Comparison of ENCODE assay signal across 22 cellular contexts in genomic region chr20:12902992-12903391, GRCh38.
DNase-seq lines count a peak whose midpoint lies in the region; ATAC-seq and TF ChIP-seq lines count a peak whose summit lies in the region.
"Had no signal": no experiment of that assay in that cellular context is flagged by ENCODE, and none has a peak within 500 bp of the region (broad histone marks: within the 10 kb centered on the region; RNA-seq: fewer than 3 reads in every experiment).

No MANE protein-coding gene starts in this region.

- H3K36me3 Mint-ChIP-seq in osteocyte (ENCODE audit: unreplicated experiment) = no peaks in the 10 kb centered on the region
- H3K36me3 Mint-ChIP-seq: CD8-positive, alpha-beta T cell; T-cell had no signal

- intact Hi-C loops in heart right ventricle (cut with DNase I) = no loop called here

- H3K27ac ChIP-seq in heart right ventricle = no peak overlapping the region
- H3K27ac ChIP-seq: RWPE1, SJCRH30 had no signal

- TF ChIP-seq CTCF in heart right ventricle (IDR thresholded peaks at IDR 0.05) (no peak), osteocyte (IDR thresholded peaks at IDR 0.05) (no peak)

- peaks cover 4% of the 10 kb centered on the region for H3K27me3 Mint-ChIP-seq in osteocyte (ENCODE audit: unreplicated experiment)
- H3K27me3 Mint-ChIP-seq: T-cell had no signal

- H3K4me1 Mint-ChIP-seq in osteocyte (ENCODE audit: unreplicated experiment) = no peaks in the 10 kb centered on the region
- H3K4me1 Mint-ChIP-seq: T-cell had no signal

- H3K36me3 ChIP-seq in heart right ventricle = no peaks in the 10 kb centered on the region
- H3K36me3 ChIP-seq: MG63, SJCRH30 had no signal

- no peaks in the 10 kb centered on the region for H3K9me3 Mint-ChIP-seq in osteocyte (ENCODE audit: unreplicated experiment)
- H3K9me3 Mint-ChIP-seq: CD8-positive, alpha-beta T cell; T-cell; T-helper 2 cell treated with Interferon-gamma antibody and Interleukin-4, amounts not matched to agents 5 μg/mL and 100 μg/mL, for 36 hours had no signal

- no peak overlapping the region for H3K27ac Mint-ChIP-seq in osteocyte (ENCODE audit: unreplicated experiment)
- H3K27ac Mint-ChIP-seq: CD8-positive, alpha-beta T cell; T-cell; T-helper 2 cell treated with Interferon-gamma antibody and Interleukin-4, amounts not matched to agents 5 μg/mL and 100 μg/mL, for 36 hours had no signal

- 43 to 55% methylated on average over 4 of the region's 4 CpGs for WGBS in heart right ventricle, 2 donors

- H3K27me3 ChIP-seq in heart right ventricle = no peaks in the 10 kb centered on the region
- H3K27me3 ChIP-seq: MG63, SJCRH30 had no signal

- H3K4me1 ChIP-seq in heart right ventricle = peaks cover 0 to 15% (median 0%) of the 10 kb centered on the region in 9 donors
- H3K4me1 ChIP-seq: SJCRH30 had no signal

- ATAC-seq in heart right ventricle (peak in 7 of 8 donors; percentile 12 to 90 (median 68)), HG02759 (IDR thresholded peaks at IDR 0.05; ENCODE audit: unreplicated experiment) (no peak)
- ATAC-seq: CD8-positive, alpha-beta T cell; T-cell had no signal

- H3K4me3 ChIP-seq in heart right ventricle = no peak overlapping the region
- H3K4me3 ChIP-seq: MG63, SJCRH30 had no signal

- no peak overlapping the region for H3K4me3 Mint-ChIP-seq in osteocyte (ENCODE audit: unreplicated experiment)
- H3K4me3 Mint-ChIP-seq: CD8-positive, alpha-beta T cell; T-cell; T-helper 2 cell treated with Interferon-gamma antibody and Interleukin-4, amounts not matched to agents 5 μg/mL and 100 μg/mL, for 36 hours had no signal

- H3K9me3 ChIP-seq in heart right ventricle = no peaks in the 10 kb centered on the region
- H3K9me3 ChIP-seq: MG63, SJCRH30 had no signal

- peak; percentile 19 for DNase-seq in NCI-H2107 treated with DMSO at 0.1 percent for 48 hours (lab: John Stamatoyannopoulos, UW; ENCODE audit: unreplicated experiment)
- DNase-seq in NCI-H2107 (lab: John Stamatoyannopoulos, UW) = no peak
- DNase-seq in COLO668 (lab: John Stamatoyannopoulos, UW; ENCODE audit: unreplicated experiment) = peak; percentile 19
- peak; percentile 22 for DNase-seq in NCI-H1092 (lab: John Stamatoyannopoulos, UW)
- DNase-seq in heart right ventricle = no peak
- DNase-seq in osteocyte (ENCODE audit: extremely low spot score, unreplicated experiment) = no peak
- no peak for DNase-seq in putamen (ENCODE audit: low spot score)
- DNase-seq: AML-193; C1 segment of cervical spinal cord; CD8-positive, alpha-beta T cell; EL; Kasumi-1; MG63; NCI-H146; NCI-H2171; NCI-H446; NCI-H526; SJCRH30; T-cell had no signal

Comparison
In these comparisons a context has a peak if more than half of its experiments do, and no peak if none do; other contexts are left out.
1. DNase-seq: peak in NCI-H2107 treated with DMSO at 0.1 percent for 48 hours (single experiment), COLO668 (single experiment) and NCI-H1092 (single experiment); none in NCI-H2107 (single experiment), heart right ventricle (0 of 2), osteocyte (single experiment) and putamen (single experiment).